30 cellular contexts compared by ENCODE assay signal in genomic region chr18:30860741-30861140, GRCh38.
DNase-seq lines count a peak whose midpoint lies in the region; ATAC-seq, FAIRE-seq and TF ChIP-seq lines count a peak whose summit lies in the region.
"Had no signal": no experiment of that assay in that cellular context is flagged by ENCODE, and none has a peak within 500 bp of the region (broad histone marks: within the 10 kb centered on the region; RNA-seq: fewer than 3 reads in every experiment).

No MANE protein-coding gene starts in this region.

- H3K9me1 ChIP-seq in K562 (ENCODE audit: control insufficient read depth, insufficient read depth, low read length) = no peaks in the 10 kb centered on the region

- H3K4me1 ChIP-seq in K562 (replicated peaks in 1 of 2; ENCODE audit: control insufficient read depth in 2 of 2, insufficient read depth in 2 of 2, low read length in 2 of 2) = peaks cover 0 to 4% of the 10 kb centered on the region in 2 experiments; a peak in 1 of 5 replicates
- no peaks in the 10 kb centered on the region for H3K4me1 ChIP-seq in ovary (ENCODE audit: insufficient read depth)
- H3K4me1 ChIP-seq: A549; BE2C; BLaER1; BLaER1 treated with 17β-estradiol and CSF1 and Interleukin-3, amounts not matched to agents 10 nM and 100 nM; Caco-2 had no signal

- H3K79me2 ChIP-seq in K562 (ENCODE audit: control insufficient read depth, insufficient read depth, low read length) (no peaks in the 10 kb centered on the region), neural cell (replicated peaks; ENCODE audit: insufficient read depth, low read length) (no peaks in the 10 kb centered on the region)

- intact Hi-C loops in K562 (cut with micrococcal nuclease) (no loop called here), ovary (cut with DNase I) (no loop called here)

- in situ Hi-C loops in K562 (cut with MboI) = no loop called here

- TF ChIP-seq CTCF in K562 (IDR thresholded peaks at IDR 0.05 in 2 of 3, conservative IDR thresholded peaks at IDR 0.05 in 1 of 3; ENCODE audit: insufficient read depth in 2 of 3, low read depth in 1 of 3, low read length in 3 of 3) (no peak), neural cell (IDR thresholded peaks at IDR 0.05; ENCODE audit: poor library complexity, severe bottlenecking) (no peak), ovary (IDR thresholded peaks at IDR 0.05) (no peak)

- no peak for TF ChIP-seq RAD21 in K562 (CRISPR knock-in tag; conservative IDR thresholded peaks at IDR 0.05 in 1 of 2, IDR thresholded peaks at IDR 0.05 in 1 of 2)
- no peak for TF ChIP-seq RAD21 in neural cell (conservative IDR thresholded peaks at IDR 0.05)

- POLR2A ChIA-PET in K562 (lab: Yijun Ruan, JAX) = no interaction called here

- no peak for ATAC-seq in K562
- ATAC-seq: A549; CD8-positive, alpha-beta T cell had no signal

- H3F3A ChIP-seq in neural cell (ENCODE audit: insufficient read depth, low read length, poor library complexity, severe bottlenecking) = no peaks in the 10 kb centered on the region

- BruUV-seq in K562 (replicated peaks; lab: Mats Ljungman, UMichigan) = no TSS peak

- no peaks in the 10 kb centered on the region for H3K9me2 ChIP-seq in neural cell (ENCODE audit: insufficient read depth, low read length)

- H3K9ac ChIP-seq in K562 (ENCODE audit: insufficient read depth in 1 of 2, low read depth in 2 of 2, low read length in 2 of 2) = no peak overlapping the region
- H3K9ac ChIP-seq in neural cell (ENCODE audit: low read length) = no peak overlapping the region
- H3K9ac ChIP-seq: BLaER1; BLaER1 treated with 17β-estradiol and CSF1 and Interleukin-3, amounts not matched to agents 10 nM and 100 nM had no signal

- H3K27ac ChIP-seq in K562 (ENCODE audit: extremely low read depth, low read depth, low read length) (no peak overlapping the region), neural cell (ENCODE audit: low read length) (peak overlapping the region; percentile 73), ovary (no peak overlapping the region)
- H3K27ac ChIP-seq: 22Rv1; A549; BLaER1; BLaER1 treated with 17β-estradiol and CSF1 and Interleukin-3, amounts not matched to agents 10 nM and 100 nM; C4-2B had no signal

- CTCF ChIA-PET in K562 (lab: Yijun Ruan, JAX; ENCODE audit: low intra/inter-chr PET ratio) = no interaction called here

- H3K36me3 ChIP-seq in K562 (ENCODE audit: control insufficient read depth, insufficient read depth, low read length) (no peaks in the 10 kb centered on the region), neural cell (ENCODE audit: insufficient read depth, low read length) (no peaks in the 10 kb centered on the region), ovary (no peaks in the 10 kb centered on the region)
- H3K36me3 ChIP-seq: BE2C; BLaER1; BLaER1 treated with 17β-estradiol and CSF1 and Interleukin-3, amounts not matched to agents 10 nM and 100 nM had no signal

- H2AFZ ChIP-seq in K562 (ENCODE audit: low read depth, low read length) = peak overlapping the region; percentile 33; the same call in 1 of the 2 replicates
- H2AFZ ChIP-seq in neural cell (ENCODE audit: low read depth, low read length) = no peak overlapping the region

- DNase-seq in K562 (ENCODE audit: extremely low read depth in 1 of 4, low spot score in 3 of 4) = no peak
- no peak for DNase-seq in NCI-H2029 (lab: John Stamatoyannopoulos, UW)
- no peak for DNase-seq in ovary
- DNase-seq: 8988T; ACHN; AML-193; BE2C; C1 segment of cervical spinal cord; Caco-2; Calu3; CD4-positive, alpha-beta memory T cell; CD4-positive, alpha-beta T cell; CD4-positive, CD25-positive, alpha-beta regulatory T cell; CD8-positive, alpha-beta memory T cell; CD8-positive, alpha-beta T cell; COR-L47; DMS 273 treated with DMSO at 0.1 percent for 48 hours; DMS153; DMS53; DMS79; DMS79 treated with DMSO at 0.1 percent for 48 hours; DND-41; EL had no signal

- FAIRE-seq in K562 (lab: Jason Lieb, UNC) = no peak
- FAIRE-seq: A204.1, A549 had no signal

- TF ChIP-seq EP300 in K562 (IDR thresholded peaks at IDR 0.05; ENCODE audit: low read length) (no peak), neural cell (conservative IDR thresholded peaks at IDR 0.05; ENCODE audit: poor library complexity, severe bottlenecking) (peak; percentile 41), ovary (IDR thresholded peaks at IDR 0.05) (no peak)

- H3K27me3 ChIP-seq in K562 (ENCODE audit: control insufficient read depth in 2 of 2, insufficient read depth in 2 of 2, low read length in 2 of 2) = no peaks in the 10 kb centered on the region
- no peaks in the 10 kb centered on the region for H3K27me3 ChIP-seq in neural cell (ENCODE audit: insufficient read depth, low read depth, low read length)
- H3K27me3 ChIP-seq in ovary = no peaks in the 10 kb centered on the region
- H3K27me3 ChIP-seq: BE2C; BLaER1; BLaER1 treated with 17β-estradiol and CSF1 and Interleukin-3, amounts not matched to agents 10 nM and 100 nM had no signal

- H3K4me2 ChIP-seq in K562 (ENCODE audit: insufficient read depth, low read length) = no peak overlapping the region
- H3K4me2 ChIP-seq in neural cell (ENCODE audit: low read length) = no peak overlapping the region
- H3K4me2 ChIP-seq: A549; BLaER1; BLaER1 treated with 17β-estradiol and CSF1 and Interleukin-3, amounts not matched to agents 10 nM and 100 nM had no signal

- no peaks in the 10 kb centered on the region for H3K9me3 ChIP-seq in K562 (replicated peaks; ENCODE audit: control insufficient read depth, insufficient read depth, low read depth, low read length)
- H3K9me3 ChIP-seq in neural cell (ENCODE audit: low read length) = no peaks in the 10 kb centered on the region
- H3K9me3 ChIP-seq in ovary = no peaks in the 10 kb centered on the region
- H3K9me3 ChIP-seq: A549; BE2C; BLaER1; BLaER1 treated with 17β-estradiol and CSF1 and Interleukin-3, amounts not matched to agents 10 nM and 100 nM; Caco-2 had no signal

- H4K20me1 ChIP-seq in K562 (replicated peaks; ENCODE audit: control insufficient read depth, insufficient read depth, low read length) (no peaks in the 10 kb centered on the region), neural cell (ENCODE audit: insufficient read depth) (no peaks in the 10 kb centered on the region)
- H4K20me1 ChIP-seq: BLaER1; BLaER1 treated with 17β-estradiol and CSF1 and Interleukin-3, amounts not matched to agents 10 nM and 100 nM had no signal

- WGBS in K562 (ENCODE audit: insufficient coverage, low coverage, missing lambda C conversion rate) = 27% methylated on average over 3 of the region's 3 CpGs
- WGBS in ovary, 3 donors = 65 to 72% (median 66%) methylated on average over 3 of the region's 3 CpGs

- no peak overlapping the region for H3K4me3 ChIP-seq in K562
- no peak overlapping the region for H3K4me3 ChIP-seq in neural cell (ENCODE audit: low read length)
- no peak overlapping the region for H3K4me3 ChIP-seq in ovary
- H3K4me3 ChIP-seq: A549; BLaER1; BLaER1 treated with 17β-estradiol and CSF1 and Interleukin-3, amounts not matched to agents 10 nM and 100 nM had no signal

- no peak for TF ChIP-seq POLR2A in K562 (conservative IDR thresholded peaks at IDR 0.05)
- TF ChIP-seq POLR2A in ovary (IDR thresholded peaks at IDR 0.05) = no peak

TF ChIP-seq in K562, 482 proteins besides CTCF, POLR2A, EP300 and RAD21 (continues in another document):
- TF ChIP-seq NFIC (IDR thresholded peaks at IDR 0.05) (no peak), HIVEP1 (CRISPR knock-in tag; IDR thresholded peaks at IDR 0.05) (no peak), ZC3H8 (IDR thresholded peaks at IDR 0.05) (no peak), GTF2A2 (tag; IDR thresholded peaks at IDR 0.05) (no peak), POLR3G (IDR thresholded peaks at IDR 0.05; ENCODE audit: extremely low read depth, insufficient read length, insufficient replicate concordance) (no peak)

TF ChIP-seq in neural cell, 6 proteins besides CTCF, POLR2A, EP300 and RAD21:
- no peak for TF ChIP-seq EZH2 (IDR thresholded peaks at IDR 0.05; ENCODE audit: borderline replicate concordance, insufficient read depth, low read length, poor library complexity, severe bottlenecking)
- peak; percentile 63 for TF ChIP-seq POLR2AphosphoS5 (IDR thresholded peaks at IDR 0.05)
- no peak for TF ChIP-seq SMC3 (conservative IDR thresholded peaks at IDR 0.05; ENCODE audit: poor library complexity)
- TF ChIP-seq REST (IDR thresholded peaks at IDR 0.05; ENCODE audit: borderline replicate concordance) = peak; percentile 94
- no peak for TF ChIP-seq MXI1 (conservative IDR thresholded peaks at IDR 0.05; ENCODE audit: poor library complexity, severe bottlenecking)
- no peak for TF ChIP-seq TAF1 (IDR thresholded peaks at IDR 0.05; ENCODE audit: low read depth)
